Comparison of ENCODE assay signal across 24 cellular contexts in genomic region chr1:2184934-2185333, GRCh38. TPM values are rescaled to one million over a fixed set of nuclear protein-coding genes. Genes with fewer than 3 reads are reported as not detected.
DNase-seq lines count a peak whose midpoint lies in the region; ATAC-seq, FAIRE-seq and TF ChIP-seq lines count a peak whose summit lies in the region.
"Had no signal": no experiment of that assay in that cellular context is flagged by ENCODE, and none has a peak within 500 bp of the region (broad histone marks: within the 10 kb centered on the region; RNA-seq: fewer than 3 reads in every experiment).

No MANE protein-coding gene starts in this region.

- no peaks in the 10 kb centered on the region for H3K27me3 Mint-ChIP-seq in MCF 10A (ENCODE audit: insufficient read depth, unreplicated experiment)
- H3K27me3 Mint-ChIP-seq in effector memory CD8-positive, alpha-beta T cell = no peaks in the 10 kb centered on the region
- H3K27me3 Mint-ChIP-seq: B cell; CD4-positive, CD25-positive, alpha-beta regulatory T cell had no signal

- no peak overlapping the region for H3K4me3 Mint-ChIP-seq in MCF 10A (ENCODE audit: unreplicated experiment)
- no peak overlapping the region for H3K4me3 Mint-ChIP-seq in effector memory CD8-positive, alpha-beta T cell
- H3K4me3 Mint-ChIP-seq: B cell; CD4-positive, CD25-positive, alpha-beta regulatory T cell; CD8-positive, alpha-beta T cell; GM23338 had no signal

- no peak for TF ChIP-seq POLR2A in breast epithelium (IDR thresholded peaks at IDR 0.05)

- H3K36me3 ChIP-seq in breast epithelium = no peaks in the 10 kb centered on the region
- H3K36me3 ChIP-seq in kidney (ENCODE audit: control insufficient read depth in 1 of 2, insufficient read depth in 2 of 2, low read length in 2 of 2) = peaks cover 2 to 14% of the 10 kb centered on the region in 2 donors
- peaks cover 20% of the 10 kb centered on the region for H3K36me3 ChIP-seq in upper lobe of right lung

- no peaks in the 10 kb centered on the region for H3K9me3 Mint-ChIP-seq in MCF 10A (ENCODE audit: unreplicated experiment)
- H3K9me3 Mint-ChIP-seq in effector memory CD8-positive, alpha-beta T cell = no peaks in the 10 kb centered on the region
- H3K9me3 Mint-ChIP-seq: CD4-positive, CD25-positive, alpha-beta regulatory T cell; CD8-positive, alpha-beta T cell; GM23338 had no signal

- intact Hi-C loops in MCF 10A (cut with micrococcal nuclease) (no loop called here), breast epithelium (cut with DNase I; ENCODE audit: low total_unique reads) (no loop called here), kidney (cut with DNase I) (no loop called here), upper lobe of right lung (cut with DNase I) (no loop called here)

- BruUV-seq in MCF 10A (replicated peaks; lab: Mats Ljungman, UMichigan) = TSS peak; percentile 52

- no peaks in the 10 kb centered on the region for H3K36me3 Mint-ChIP-seq in MCF 10A (ENCODE audit: insufficient read depth, unreplicated experiment)
- peaks cover 32% of the 10 kb centered on the region for H3K36me3 Mint-ChIP-seq in effector memory CD8-positive, alpha-beta T cell (ENCODE audit: insufficient read depth)

- CTCF ChIA-PET in MCF 10A (lab: Yijun Ruan, JAX) = interaction anchor here (0.6 to 3.1 kb wide), 3 partner anchors 10 to 655 kb away, joined by 3 to 17 read pairs (median 10); no protein-coding TSS in a partner anchor
- CTCF ChIA-PET in RWPE1 (lab: Yijun Ruan, JAX) = interaction anchor here (0.6 to 4.2 kb wide), 2 partner anchors 11 to 30 kb away, joined by 3 to 30 read pairs; no protein-coding TSS in a partner anchor

- no peaks in the 10 kb centered on the region for H3K27me3 ChIP-seq in breast epithelium
- H3K27me3 ChIP-seq in upper lobe of right lung = no peaks in the 10 kb centered on the region
- H3K27me3 ChIP-seq: BLaER1 had no signal

- no peak for FAIRE-seq in kidney (lab: Jason Lieb, UNC)
- FAIRE-seq: A204.1, D721Med, GM12878, GM19239 had no signal

- H3K9me3 ChIP-seq in breast epithelium (no peaks in the 10 kb centered on the region), kidney (ENCODE audit: control insufficient read depth in 1 of 2, low read length in 2 of 2) (no peaks in the 10 kb centered on the region), upper lobe of right lung (no peaks in the 10 kb centered on the region)
- H3K9me3 ChIP-seq: BLaER1, HAP-1 had no signal

- POLR2A ChIA-PET in MCF 10A (lab: Yijun Ruan, JAX) (no interaction called here), RWPE1 (lab: Yijun Ruan, JAX; ENCODE audit: low non-redundant PET) (no interaction called here)

- H3K27ac Mint-ChIP-seq in MCF 10A (ENCODE audit: low read depth, unreplicated experiment) = no peak overlapping the region
- no peak overlapping the region for H3K27ac Mint-ChIP-seq in effector memory CD8-positive, alpha-beta T cell
- H3K27ac Mint-ChIP-seq: B cell; CD8-positive, alpha-beta T cell; GM23338 had no signal

- H3K4me1 Mint-ChIP-seq in MCF 10A (ENCODE audit: insufficient read depth, unreplicated experiment) = no peaks in the 10 kb centered on the region
- H3K4me1 Mint-ChIP-seq in effector memory CD8-positive, alpha-beta T cell (ENCODE audit: low read depth in 2 of 2) = peaks cover 0 to 3% of the 10 kb centered on the region in 2 donors

- TF ChIP-seq CTCF in MCF 10A (IDR thresholded peaks at IDR 0.05; ENCODE audit: unreplicated experiment) (no peak), breast epithelium (IDR thresholded peaks at IDR 0.05) (no peak), RWPE1 (conservative IDR thresholded peaks at IDR 0.05; ENCODE audit: low read depth) (no peak), kidney (IDR thresholded peaks at IDR 0.05; ENCODE audit: borderline replicate concordance, extremely low read depth, insufficient read depth) (no peak), upper lobe of right lung (IDR thresholded peaks at IDR 0.05) (no peak)

- DNase-seq in MCF 10A (ENCODE audit: unreplicated experiment) (no peak), breast epithelium (ENCODE audit: low spot score in 2 of 2) (no peak), RWPE1 (ENCODE audit: low spot score) (no peak), kidney (peak; percentile 70), upper lobe of right lung (peak; percentile 65), NCI-H1436 treated with DMSO at 0.1 percent for 48 hours (lab: John Stamatoyannopoulos, UW) (no peak)
- no peak for DNase-seq in effector memory CD8-positive, alpha-beta T cell
- DNase-seq: CD4-positive, CD25-positive, alpha-beta regulatory T cell; CD8-positive, alpha-beta T cell; DMS 273 treated with DMSO at 0.1 percent for 48 hours; DMS79; EL; GDM1 had no signal

- H3K4me3 ChIP-seq in breast epithelium (no peak overlapping the region), kidney (ENCODE audit: low read length in 2 of 2) (no peak overlapping the region), upper lobe of right lung (no peak overlapping the region)
- H3K4me3 ChIP-seq: BLaER1, GM12878, GM23338, HAP-1 had no signal

- peaks cover 0 to under 1% of the 10 kb centered on the region in 2 donors for H3K4me1 ChIP-seq in breast epithelium
- peaks cover 0 to 3% of the 10 kb centered on the region in 2 donors for H3K4me1 ChIP-seq in kidney (ENCODE audit: control insufficient read depth in 1 of 2, insufficient read depth in 1 of 2, low read depth in 1 of 2, low read length in 2 of 2)
- H3K4me1 ChIP-seq in upper lobe of right lung = peaks cover 8% of the 10 kb centered on the region
- H3K4me1 ChIP-seq: HAP-1 had no signal

- no peak for ATAC-seq in upper lobe of right lung
- ATAC-seq in GM21367 (IDR thresholded peaks at IDR 0.05; ENCODE audit: unreplicated experiment) = no peak
- ATAC-seq in effector memory CD8-positive, alpha-beta T cell (replicated peaks) = no peak
- ATAC-seq: CD8-positive, alpha-beta T cell; GM12878; GM23338 had no signal

- H3K27ac ChIP-seq in breast epithelium = no peak overlapping the region
- H3K27ac ChIP-seq in RWPE1 = 0 out of 2 replicates have a peak overlapping the region, but pooled peaks have one; percentile 4
- no peak overlapping the region for H3K27ac ChIP-seq in kidney (ENCODE audit: low read depth in 2 of 2, low read length in 2 of 2)
- no peak overlapping the region for H3K27ac ChIP-seq in upper lobe of right lung
- H3K27ac ChIP-seq: 22Rv1, BLaER1, C4-2B had no signal

- no peak overlapping the region for H3K9ac ChIP-seq in kidney (ENCODE audit: low read length in 2 of 2)
- H3K9ac ChIP-seq: BLaER1 had no signal

RNA-seq across cellular contexts. Expression of gene FAAP20, which starts 9.6 kb away (rescaled TPM):
- total RNA-seq in MCF 10A (2022) = 75.9 and 88.8 TPM in 2 replicates
- 10 to 100 TPM; 28.6 to 33.1 (median 29.9) TPM for total RNA-seq in breast epithelium
- total RNA-seq in kidney = 69.0 TPM
- polyA plus RNA-seq in kidney (ENCODE audit: insufficient read depth, low read depth, low replicate concordance) = 109 TPM
- 55.3 TPM for total RNA-seq in upper lobe of right lung

RNA-seq across cellular contexts. Expression of gene SKI, which starts 43.2 kb away (rescaled TPM):
- total RNA-seq in MCF 10A (2022) (42.7 and 53.7 TPM in 2 replicates), breast epithelium (10 to 100 TPM; 22.1 to 33.8 (median 26.7) TPM), kidney (78.6 TPM), upper lobe of right lung (89.6 TPM)
- polyA plus RNA-seq in kidney (ENCODE audit: insufficient read depth, low read depth, low replicate concordance) = 9.2 TPM

Comparison
In these comparisons a context has a peak if more than half of its experiments do, and no peak if none do; other contexts are left out.
1. DNase-seq: peak in kidney (single experiment) and upper lobe of right lung (single experiment); none in MCF 10A (single experiment), breast epithelium (0 of 2), RWPE1 (single experiment), NCI-H1436 treated with DMSO at 0.1 percent for 48 hours (single experiment) and effector memory CD8-positive, alpha-beta T cell (0 of 3).